ENCODE assay signal across 1 cellular context in the genomic region with DNA sequence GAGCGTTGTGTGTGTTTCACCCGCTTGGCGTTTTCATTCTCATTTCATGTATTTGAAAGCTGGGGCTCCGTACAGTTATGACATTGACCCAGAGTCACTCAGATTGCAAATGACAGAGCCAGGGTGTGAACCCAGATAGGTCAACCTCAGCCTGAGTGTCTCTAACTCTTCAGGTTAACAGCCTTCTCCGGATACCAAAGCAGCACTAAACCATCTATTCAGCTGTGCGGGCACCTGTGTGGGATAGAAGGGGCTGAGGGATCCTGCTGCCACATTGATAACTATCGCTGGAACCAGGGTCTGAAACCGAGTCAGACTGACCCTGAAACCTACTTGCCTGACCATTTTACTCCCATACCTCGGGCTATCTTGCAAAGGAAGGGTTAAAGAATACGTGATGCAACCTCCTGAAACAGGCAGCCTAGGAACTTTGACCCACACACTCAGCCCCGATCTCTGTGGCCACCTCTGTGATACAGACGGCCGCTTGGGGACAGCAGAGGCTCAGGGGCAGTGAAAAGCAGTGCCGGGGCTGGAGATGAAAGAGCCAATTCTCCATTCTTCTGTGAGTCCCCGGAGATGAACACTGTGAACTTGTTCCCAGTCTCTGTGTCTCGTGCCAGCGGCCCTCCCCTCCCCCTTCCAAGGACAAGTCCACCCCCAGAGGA.
A peak's percentile ranks its signal among the peaks of the same experiment; 100 is the strongest.
TF ChIP-seq lines count a peak whose summit lies in the region.

No MANE protein-coding gene starts in this region.

TF ChIP-seq in HepG2, 621 proteins besides CTCF, POLR2A, EP300 and RAD21 (continued from another document and continues in another):
- no peak; the same call in 1 of the 2 replicates for TF ChIP-seq FUBP1 (CRISPR knock-in tag; IDR thresholded peaks at IDR 0.05; ENCODE audit: borderline replicate concordance)
- TF ChIP-seq KDM6A (CRISPR knock-in tag; IDR thresholded peaks at IDR 0.05; ENCODE audit: low read depth): peak; percentile 50; the same call in 1 of the 2 replicates
- TF ChIP-seq JARID2 (CRISPR knock-in tag; IDR thresholded peaks at IDR 0.05; ENCODE audit: insufficient replicate concordance): peak; percentile 62
- peak; percentile 19; the same call in 1 of the 2 replicates for TF ChIP-seq ATF1 (CRISPR knock-in tag; IDR thresholded peaks at IDR 0.05)
- TF ChIP-seq SIN3B (IDR thresholded peaks at IDR 0.05; ENCODE audit: low read length): no peak; the same call in 1 of the 2 replicates
- TF ChIP-seq GABPA (IDR thresholded peaks at IDR 0.05; ENCODE audit: low read depth, low read length): no peak
- TF ChIP-seq GABPA (CRISPR knock-in tag; IDR thresholded peaks at IDR 0.05; ENCODE audit: low read depth): peak; percentile 52
- TF ChIP-seq, protein P1, sequence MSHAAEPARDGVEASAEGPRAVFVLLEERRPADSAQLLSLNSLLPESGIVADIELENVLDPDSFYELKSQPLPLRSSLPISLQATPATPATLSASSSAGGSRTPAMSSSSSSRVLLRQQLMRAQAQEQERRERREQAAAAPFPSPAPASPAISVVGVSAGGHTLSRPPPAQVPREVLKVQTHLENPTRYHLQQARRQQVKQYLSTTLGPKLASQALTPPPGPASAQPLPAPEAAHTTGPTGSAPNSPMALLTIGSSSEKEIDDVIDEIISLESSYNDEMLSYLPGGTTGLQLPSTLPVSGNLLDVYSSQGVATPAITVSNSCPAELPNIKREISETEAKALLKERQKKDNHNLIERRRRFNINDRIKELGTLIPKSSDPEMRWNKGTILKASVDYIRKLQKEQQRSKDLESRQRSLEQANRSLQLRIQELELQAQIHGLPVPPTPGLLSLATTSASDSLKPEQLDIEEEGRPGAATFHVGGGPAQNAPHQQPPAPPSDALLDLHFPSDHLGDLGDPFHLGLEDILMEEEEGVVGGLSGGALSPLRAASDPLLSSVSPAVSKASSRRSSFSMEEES (CRISPR knock-in tag; IDR thresholded peaks at IDR 0.05): peak; percentile 66; the same call in 1 of the 2 replicates
- TF ChIP-seq ATF5 (CRISPR knock-in tag; IDR thresholded peaks at IDR 0.05; ENCODE audit: low read depth): peak; percentile 67; the same call in 1 of the 2 replicates
- peak; percentile 84; the same call in 1 of the 2 replicates for TF ChIP-seq TSC22D2 (CRISPR knock-in tag; IDR thresholded peaks at IDR 0.05; ENCODE audit: borderline replicate concordance)
- TF ChIP-seq BHLHE40 (IDR thresholded peaks at IDR 0.05; ENCODE audit: low read length): peak; percentile 89
- TF ChIP-seq ERF (CRISPR knock-in tag; IDR thresholded peaks at IDR 0.05): peak; percentile 96; the same call in 1 of the 2 replicates
- TF ChIP-seq MEIS1 (CRISPR knock-in tag; IDR thresholded peaks at IDR 0.05; ENCODE audit: borderline replicate concordance): no peak
- TF ChIP-seq CREB1 (IDR thresholded peaks at IDR 0.05): no peak
- TF ChIP-seq CREB1 (CRISPR knock-in tag; IDR thresholded peaks at IDR 0.05): no peak
- no peak for TF ChIP-seq ZNF468 (CRISPR knock-in tag; IDR thresholded peaks at IDR 0.05)
- 0 out of 2 replicates have a peak, but pooled peaks have one; percentile 33 for TF ChIP-seq ZSCAN20 (CRISPR knock-in tag; IDR thresholded peaks at IDR 0.05; ENCODE audit: borderline replicate concordance)
- TF ChIP-seq SRY (CRISPR knock-in tag; IDR thresholded peaks at IDR 0.05): no peak; the same call in 1 of the 2 replicates
- peak; percentile 82 for TF ChIP-seq KMT2A (CRISPR knock-in tag; IDR thresholded peaks at IDR 0.05)
- TF ChIP-seq ZNF329 (CRISPR knock-in tag; IDR thresholded peaks at IDR 0.05; ENCODE audit: low read depth): no peak
- TF ChIP-seq PRDM10 (CRISPR knock-in tag; IDR thresholded peaks at IDR 0.05; ENCODE audit: low read depth): peak; percentile 39; the same call in 1 of the 2 replicates
- TF ChIP-seq ZNF382 (CRISPR knock-in tag; IDR thresholded peaks at IDR 0.05; ENCODE audit: borderline replicate concordance): no peak
- TF ChIP-seq PAX8 (CRISPR knock-in tag; IDR thresholded peaks at IDR 0.05; ENCODE audit: borderline replicate concordance): no peak
- TF ChIP-seq, protein P2, sequence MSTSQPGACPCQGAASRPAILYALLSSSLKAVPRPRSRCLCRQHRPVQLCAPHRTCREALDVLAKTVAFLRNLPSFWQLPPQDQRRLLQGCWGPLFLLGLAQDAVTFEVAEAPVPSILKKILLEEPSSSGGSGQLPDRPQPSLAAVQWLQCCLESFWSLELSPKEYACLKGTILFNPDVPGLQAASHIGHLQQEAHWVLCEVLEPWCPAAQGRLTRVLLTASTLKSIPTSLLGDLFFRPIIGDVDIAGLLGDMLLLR (CRISPR knock-in tag; IDR thresholded peaks at IDR 0.05): no peak
- no peak for TF ChIP-seq PAF1 (CRISPR knock-in tag; IDR thresholded peaks at IDR 0.05)
- 0 out of 2 replicates have a peak, but pooled peaks have one; percentile 70 for TF ChIP-seq RERE (CRISPR knock-in tag; IDR thresholded peaks at IDR 0.05; ENCODE audit: low read depth)
- TF ChIP-seq RFXANK (CRISPR knock-in tag; IDR thresholded peaks at IDR 0.05): peak; percentile 89
- TF ChIP-seq ZNF235 (CRISPR knock-in tag; IDR thresholded peaks at IDR 0.05; ENCODE audit: borderline replicate concordance): no peak
- TF ChIP-seq MBD4 (IDR thresholded peaks at IDR 0.05; ENCODE audit: borderline replicate concordance, low read length): no peak
- no peak for TF ChIP-seq ZNF660 (CRISPR knock-in tag; IDR thresholded peaks at IDR 0.05; ENCODE audit: borderline replicate concordance, low read depth)
- TF ChIP-seq ZNF343 (CRISPR knock-in tag; IDR thresholded peaks at IDR 0.05): no peak
- no peak for TF ChIP-seq IRX3 (CRISPR knock-in tag; IDR thresholded peaks at IDR 0.05; ENCODE audit: borderline replicate concordance, low read depth)
- no peak for TF ChIP-seq SP1 (IDR thresholded peaks at IDR 0.05)
- TF ChIP-seq SP1 (CRISPR knock-in tag; IDR thresholded peaks at IDR 0.05): 0 out of 2 replicates have a peak, but pooled peaks have one; percentile 28
- no peak for TF ChIP-seq HNRNPH1 (optimal IDR thresholded peaks at IDR 0.05; ENCODE audit: low read depth, low read length)
- no peak for TF ChIP-seq ZMAT5 (CRISPR knock-in tag; IDR thresholded peaks at IDR 0.05; ENCODE audit: borderline replicate concordance, low read depth)
- no peak for TF ChIP-seq PLSCR1 (CRISPR knock-in tag; IDR thresholded peaks at IDR 0.05; ENCODE audit: borderline replicate concordance)
- no peak for TF ChIP-seq RNF219 (CRISPR knock-in tag; IDR thresholded peaks at IDR 0.05)
- 0 out of 2 replicates have a peak, but pooled peaks have one; percentile 29 for TF ChIP-seq ZNF30 (CRISPR knock-in tag; IDR thresholded peaks at IDR 0.05)
